1 cellular context compared by ENCODE assay signal in genomic region chr1:157704878-157705277, GRCh38.
A peak's percentile ranks its signal among the peaks of the same experiment; 100 is the strongest.
TF ChIP-seq lines count a peak whose summit lies in the region.

No MANE protein-coding gene starts in this region.

TF ChIP-seq in GM12878, 131 proteins besides CTCF, POLR2A, EP300 and RAD21 (continued from another document):
- TF ChIP-seq E2F8 (IDR thresholded peaks at IDR 0.05; ENCODE audit: low read depth, partially characterized antibody) (no peak), SPI1 (IDR thresholded peaks at IDR 0.05; ENCODE audit: borderline replicate concordance, insufficient read depth, low read depth, low read length) (peak; percentile 87), REST (IDR thresholded peaks at IDR 0.05; ENCODE audit: low read depth, low read length) (no peak), POLR2AphosphoS5 (IDR thresholded peaks at IDR 0.05; ENCODE audit: low read length) (no peak), PRDM15 (CRISPR knock-in tag; IDR thresholded peaks at IDR 0.05) (no peak), ZBTB4 (CRISPR knock-in tag; IDR thresholded peaks at IDR 0.05) (no peak), NBN (IDR thresholded peaks at IDR 0.05) (no peak), POLR2AphosphoS2 (IDR thresholded peaks at IDR 0.05; ENCODE audit: low read depth, low read length) (no peak), IKZF2 (IDR thresholded peaks at IDR 0.05) (peak in 1 of 2 experiments; percentile 18; a peak in 2 of 4 replicates), CUX1 (IDR thresholded peaks at IDR 0.05; ENCODE audit: insufficient replicate concordance, low read depth, low read length) (no peak)
